Comparison of ENCODE assay signal across 1 cellular context in the genomic region with DNA sequence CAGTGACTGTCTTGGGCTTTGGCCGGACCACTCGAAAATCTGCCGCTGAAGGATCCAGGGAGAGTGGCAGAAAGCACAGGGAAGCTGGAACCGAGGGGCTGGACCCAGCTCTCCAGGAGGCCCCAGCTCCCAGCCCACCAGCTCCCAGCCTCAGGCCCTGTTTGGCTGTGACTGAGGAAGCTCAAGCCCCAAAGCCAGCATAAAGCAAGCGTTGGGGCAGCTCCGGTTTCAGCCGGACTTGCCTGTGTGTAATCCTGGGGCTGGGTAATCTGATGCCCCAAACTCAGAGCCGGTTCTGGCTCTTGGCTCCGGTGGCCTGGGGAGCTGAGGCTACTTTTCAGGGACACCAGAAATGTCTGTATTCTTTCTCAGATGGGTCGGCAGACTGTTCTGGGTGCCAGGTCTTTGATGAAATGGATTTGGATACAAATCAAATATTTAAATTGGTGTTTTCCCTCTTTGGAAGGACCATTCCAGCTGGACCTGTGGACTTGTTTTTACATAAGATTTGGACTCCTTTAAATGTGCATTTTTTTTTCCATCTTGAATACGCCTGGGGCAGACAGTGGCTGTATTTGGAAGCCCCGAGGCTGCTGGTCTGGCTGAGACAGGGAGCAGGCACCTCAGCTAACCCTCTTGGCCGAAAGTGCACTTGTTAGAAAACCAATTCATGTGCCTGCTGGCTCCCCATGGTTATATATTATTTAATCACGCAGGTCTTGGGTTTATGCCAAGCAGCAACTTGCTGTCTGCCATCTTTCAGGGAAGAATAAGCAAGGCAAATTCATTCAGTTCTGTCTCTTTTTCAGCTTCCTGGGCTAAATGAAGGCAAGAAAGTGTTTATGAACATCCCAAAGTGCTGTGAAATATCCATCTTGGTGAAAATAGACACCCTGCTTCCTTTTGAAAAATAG.
TF ChIP-seq lines count a peak whose summit lies in the region.

No MANE protein-coding gene starts in this region.

TF ChIP-seq in HEK293, 187 proteins besides CTCF, POLR2A, EP300 and RAD21 (continued from another document):
- TF ChIP-seq, protein P1, sequence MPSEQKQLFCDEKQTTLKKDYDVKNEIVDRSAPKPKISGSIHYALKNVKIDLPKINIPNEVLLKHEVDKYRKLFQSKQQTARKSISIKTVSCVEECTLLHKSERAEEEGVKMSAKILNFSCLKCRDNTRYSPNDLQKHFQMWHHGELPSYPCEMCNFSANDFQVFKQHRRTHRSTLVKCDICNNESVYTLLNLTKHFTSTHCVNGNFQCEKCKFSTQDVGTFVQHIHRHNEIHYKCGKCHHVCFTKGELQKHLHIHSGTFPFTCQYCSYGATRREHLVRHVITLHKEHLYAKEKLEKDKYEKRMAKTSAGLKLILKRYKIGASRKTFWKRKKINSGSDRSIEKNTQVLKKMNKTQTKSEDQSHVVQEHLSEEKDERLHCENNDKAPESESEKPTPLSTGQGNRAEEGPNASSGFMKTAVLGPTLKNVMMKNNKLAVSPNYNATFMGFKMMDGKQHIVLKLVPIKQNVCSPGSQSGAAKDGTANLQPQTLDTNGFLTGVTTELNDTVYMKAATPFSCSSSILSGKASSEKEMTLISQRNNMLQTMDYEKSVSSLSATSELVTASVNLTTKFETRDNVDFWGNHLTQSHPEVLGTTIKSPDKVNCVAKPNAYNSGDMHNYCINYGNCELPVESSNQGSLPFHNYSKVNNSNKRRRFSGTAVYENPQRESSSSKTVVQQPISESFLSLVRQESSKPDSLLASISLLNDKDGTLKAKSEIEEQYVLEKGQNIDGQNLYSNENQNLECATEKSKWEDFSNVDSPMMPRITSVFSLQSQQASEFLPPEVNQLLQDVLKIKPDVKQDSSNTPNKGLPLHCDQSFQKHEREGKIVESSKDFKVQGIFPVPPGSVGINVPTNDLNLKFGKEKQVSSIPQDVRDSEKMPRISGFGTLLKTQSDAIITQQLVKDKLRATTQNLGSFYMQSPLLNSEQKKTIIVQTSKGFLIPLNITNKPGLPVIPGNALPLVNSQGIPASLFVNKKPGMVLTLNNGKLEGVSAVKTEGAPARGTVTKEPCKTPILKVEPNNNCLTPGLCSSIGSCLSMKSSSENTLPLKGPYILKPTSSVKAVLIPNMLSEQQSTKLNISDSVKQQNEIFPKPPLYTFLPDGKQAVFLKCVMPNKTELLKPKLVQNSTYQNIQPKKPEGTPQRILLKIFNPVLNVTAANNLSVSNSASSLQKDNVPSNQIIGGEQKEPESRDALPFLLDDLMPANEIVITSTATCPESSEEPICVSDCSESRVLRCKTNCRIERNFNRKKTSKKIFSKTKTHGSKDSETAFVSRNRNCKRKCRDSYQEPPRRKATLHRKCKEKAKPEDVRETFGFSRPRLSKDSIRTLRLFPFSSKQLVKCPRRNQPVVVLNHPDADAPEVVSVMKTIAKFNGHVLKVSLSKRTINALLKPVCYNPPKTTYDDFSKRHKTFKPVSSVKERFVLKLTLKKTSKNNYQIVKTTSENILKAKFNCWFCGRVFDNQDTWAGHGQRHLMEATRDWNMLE (tag by site-specific recombination; conservative IDR thresholded peaks at IDR 0.05; ENCODE audit: low read depth), result no peak
- TF ChIP-seq, protein P2, sequence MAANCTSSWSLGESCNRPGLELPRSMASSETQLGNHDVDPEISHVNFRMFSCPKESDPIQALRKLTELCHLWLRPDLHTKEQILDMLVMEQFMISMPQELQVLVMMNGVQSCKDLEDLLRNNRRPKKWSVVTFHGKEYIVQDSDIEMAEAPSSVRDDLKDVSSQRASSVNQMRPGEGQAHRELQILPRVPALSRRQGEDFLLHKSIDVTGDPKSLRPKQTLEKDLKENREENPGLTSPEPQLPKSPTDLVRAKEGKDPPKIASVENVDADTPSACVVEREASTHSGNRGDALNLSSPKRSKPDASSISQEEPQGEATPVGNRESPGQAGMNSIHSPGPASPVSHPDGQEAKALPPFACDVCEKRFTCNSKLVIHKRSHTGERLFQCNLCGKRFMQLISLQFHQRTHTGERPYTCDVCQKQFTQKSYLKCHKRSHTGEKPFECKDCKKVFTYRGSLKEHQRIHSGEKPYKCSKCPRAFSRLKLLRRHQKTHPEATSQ (tag by site-specific recombination; IDR thresholded peaks at IDR 0.05), result no peak
